Comparison of ENCODE assay signal across 36 cellular contexts in genomic region chr6:81643156-81643555, GRCh38.
"Had no signal": no experiment of that assay in that cellular context is flagged by ENCODE, and none has a peak within 500 bp of the region (broad histone marks: within the 10 kb centered on the region; RNA-seq: fewer than 3 reads in every experiment).

No MANE protein-coding gene starts in this region.

- H3K4me3 ChIP-seq: MG63 had no signal

- H3K27me3 ChIP-seq: MG63 had no signal

- H3K4me2 ChIP-seq: KMS-11 had no signal

- H3K36me3 ChIP-seq: MG63 had no signal

- DNase-seq: Karpas-422, Kasumi-1, KG1, MG63, MM.1S, MV-4-11, NCI-H1048, NCI-H1092, NCI-H1092 treated with DMSO at 0.1 percent for 48 hours, NCI-H1105, NCI-H1105 treated with DMSO at 0.1 percent for 48 hours, NCI-H1417, NCI-H1417 treated with DMSO at 0.1 percent for 48 hours, NCI-H1436, NCI-H1436 treated with DMSO at 0.1 percent for 48 hours, NCI-H146, NCI-H1694, NCI-H1694 treated with DMSO at 0.1 percent for 48 hours, NCI-H187, NCI-H187 treated with DMSO at 0.1 percent for 48 hours, NCI-H1930, NCI-H2029, NCI-H2029 treated with DMSO at 0.1 percent for 48 hours, NCI-H2081, NCI-H2081 treated with DMSO at 0.1 percent for 48 hours, NCI-H2107, NCI-H2171, NCI-H2171 treated with DMSO at 0.1 percent for 48 hours, NCI-H2227 treated with DMSO at 0.1 percent for 48 hours, NCI-H226, NCI-H345, NCI-H446, NCI-H446 treated with DMSO at 0.1 percent for 48 hours, NCI-H510A, NCI-H510A treated with DMSO at 0.1 percent for 48 hours had no signal

- H3K9ac ChIP-seq: KMS-11 had no signal

- H3K27ac ChIP-seq: KMS-11 had no signal
